In the genomic region with DNA sequence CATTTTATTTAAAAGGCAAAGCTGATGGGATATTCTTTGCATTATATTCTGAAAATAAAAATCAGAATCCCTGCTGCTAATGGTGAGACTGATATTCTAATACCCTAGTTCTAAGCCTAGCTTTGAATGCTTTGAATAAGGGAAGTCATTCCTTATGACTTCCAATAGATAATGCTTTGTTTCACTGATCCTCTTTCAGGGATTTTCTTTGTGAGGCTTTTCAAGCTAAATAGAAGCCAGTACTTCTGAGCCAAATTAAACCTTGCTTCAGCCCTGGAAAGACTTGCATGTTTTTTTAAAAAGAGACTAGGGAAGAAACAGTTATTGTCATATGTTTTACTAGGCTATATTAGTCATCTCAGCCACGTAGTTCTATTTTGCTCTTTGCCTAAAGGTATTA, we compare ENCODE assay signal across 19 cellular contexts.
"Had no signal": no experiment of that assay in that cellular context is flagged by ENCODE, and none has a peak within 500 bp of the region (broad histone marks: within the 10 kb centered on the region; RNA-seq: fewer than 3 reads in every experiment).

No MANE protein-coding gene starts in this region.

- H3K4me1 ChIP-seq: gastrocnemius medialis, right lobe of liver, upper lobe of right lung had no signal

- H3K27me3 ChIP-seq: brain microvascular endothelial cell, gastrocnemius medialis, heart right ventricle, right lobe of liver, upper lobe of right lung had no signal

- H3K9me3 ChIP-seq: gastrocnemius medialis, heart right ventricle, mucosa of descending colon, right lobe of liver, thoracic aorta, upper lobe of right lung had no signal

- DNase-seq: activated naive CD8-positive, alpha-beta T cell treated with anti-CD3 and anti-CD28 coated beads for 36 hours; brain microvascular endothelial cell; effector CD4-positive, alpha-beta T cell; gastrocnemius medialis; heart right ventricle; islet precursor cell; mucosa of descending colon; naive thymus-derived CD4-positive, alpha-beta T cell; right lobe of liver; stimulated activated naive CD8-positive, alpha-beta T cell treated with anti-CD3 and anti-CD28 coated beads, Interleukin-15, amount 100 ng/mL, for 72 hours; SW 1271; upper lobe of right lung had no signal

- H3K36me3 ChIP-seq: brain microvascular endothelial cell, gastrocnemius medialis, heart right ventricle, right lobe of liver, thoracic aorta, upper lobe of right lung had no signal

- H3K4me3 ChIP-seq: coronary artery, gastrocnemius medialis, heart right ventricle, lung, mucosa of descending colon, right lobe of liver, thoracic aorta, upper lobe of right lung had no signal

- H3K36me3 Mint-ChIP-seq: activated naive CD8-positive, alpha-beta T cell treated with anti-CD3 and anti-CD28 coated beads for 36 hours had no signal

- H3K27ac Mint-ChIP-seq: activated naive CD8-positive, alpha-beta T cell treated with anti-CD3 and anti-CD28 coated beads for 36 hours; activated T-helper 1 cell treated with anti-CD3 and anti-CD28 coated beads, Interleukin-12 subunit alpha, Interleukin-12 subunit beta, Interleukin-2, Interleukin-4 antibody, amounts not matched to agents 30 ng/mL and 10 ng/mL and 1 ng/mL, durations not matched to agents 14 hours and 24 hours and 36 hours; stimulated activated naive CD8-positive, alpha-beta T cell treated with anti-CD3 and anti-CD28 coated beads, Interleukin-15, amount 100 ng/mL, for 72 hours; T-helper 2 cell treated with Interferon-gamma antibody and Interleukin-4, amounts not matched to agents 5 μg/mL and 100 μg/mL, for 36 hours had no signal

- ATAC-seq: gastrocnemius medialis; heart right ventricle; mucosa of descending colon; naive thymus-derived CD4-positive, alpha-beta T cell; right lobe of liver; stimulated activated naive CD8-positive, alpha-beta T cell treated with anti-CD3 and anti-CD28 coated beads, Interleukin-15, amount 100 ng/mL, for 72 hours; upper lobe of right lung had no signal

- H3K27me3 Mint-ChIP-seq: activated naive CD8-positive, alpha-beta T cell treated with anti-CD3 and anti-CD28 coated beads for 36 hours; central memory CD8-positive, alpha-beta T cell; naive thymus-derived CD4-positive, alpha-beta T cell; stimulated activated naive CD8-positive, alpha-beta T cell treated with anti-CD3 and anti-CD28 coated beads, Interleukin-15, amount 100 ng/mL, for 72 hours had no signal

- H3K4me3 Mint-ChIP-seq: activated naive CD8-positive, alpha-beta T cell treated with anti-CD3 and anti-CD28 coated beads for 36 hours; activated T-helper 1 cell treated with anti-CD3 and anti-CD28 coated beads, Interleukin-12 subunit alpha, Interleukin-12 subunit beta, Interleukin-2, Interleukin-4 antibody, amounts not matched to agents 30 ng/mL and 10 ng/mL and 1 ng/mL, durations not matched to agents 14 hours and 24 hours and 36 hours; central memory CD8-positive, alpha-beta T cell; naive thymus-derived CD4-positive, alpha-beta T cell; stimulated activated naive CD8-positive, alpha-beta T cell treated with anti-CD3 and anti-CD28 coated beads, Interleukin-15, amount 100 ng/mL, for 72 hours; T-helper 2 cell treated with Interferon-gamma antibody and Interleukin-4, amounts not matched to agents 5 μg/mL and 100 μg/mL, for 36 hours had no signal

- H3K27ac ChIP-seq: brain microvascular endothelial cell, coronary artery, epithelial cell of prostate, gastrocnemius medialis, heart right ventricle, right lobe of liver, thoracic aorta, upper lobe of right lung had no signal

- H3K4me1 Mint-ChIP-seq: stimulated activated naive CD8-positive, alpha-beta T cell treated with anti-CD3 and anti-CD28 coated beads, Interleukin-15, amount 100 ng/mL, for 72 hours had no signal

- H3K9me3 Mint-ChIP-seq: activated naive CD8-positive, alpha-beta T cell treated with anti-CD3 and anti-CD28 coated beads for 36 hours; activated T-helper 1 cell treated with anti-CD3 and anti-CD28 coated beads, Interleukin-12 subunit alpha, Interleukin-12 subunit beta, Interleukin-2, Interleukin-4 antibody, amounts not matched to agents 30 ng/mL and 10 ng/mL and 1 ng/mL, durations not matched to agents 14 hours and 24 hours and 36 hours; central memory CD8-positive, alpha-beta T cell; naive thymus-derived CD4-positive, alpha-beta T cell; stimulated activated naive CD8-positive, alpha-beta T cell treated with anti-CD3 and anti-CD28 coated beads, Interleukin-15, amount 100 ng/mL, for 72 hours had no signal
